Comparison of ENCODE assay signal across 16 cellular contexts in genomic region chr18:69980982-69981804, GRCh38. TPM values are rescaled to one million over a fixed set of nuclear protein-coding genes. Genes with fewer than 3 reads are reported as not detected.
A peak's percentile ranks its signal among the peaks of the same experiment; 100 is the strongest.
DNase-seq lines count a peak whose midpoint lies in the region; ATAC-seq and TF ChIP-seq lines count a peak whose summit lies in the region.
"Had no signal": no experiment of that assay in that cellular context is flagged by ENCODE, and none has a peak within 500 bp of the region (broad histone marks: within the 10 kb centered on the region; RNA-seq: fewer than 3 reads in every experiment).

No MANE protein-coding gene starts in this region.

- H3K4me1 Mint-ChIP-seq in CD8-positive, alpha-beta memory T cell: peaks cover 20 to 34% (median 33%) of the 10 kb centered on the region in 3 donors
- peaks cover 42% of the 10 kb centered on the region for H3K4me1 Mint-ChIP-seq in activated naive CD8-positive, alpha-beta T cell treated with anti-CD3 and anti-CD28 coated beads, Interleukin-2, amount 10 ng/mL, durations not matched to agents 7 days and 5 days

- TF ChIP-seq POLR2A in thyroid gland (IDR thresholded peaks at IDR 0.05): no peak

- H3K27ac ChIP-seq in CD8-positive, alpha-beta memory T cell (ENCODE audit: low read depth, low read length): no peak overlapping the region
- peak overlapping the region in 1 of 3 donors; percentile 7 for H3K27ac ChIP-seq in thyroid gland
- H3K27ac ChIP-seq: BLaER1 treated with 17β-estradiol and CSF1 and Interleukin-3, amounts not matched to agents 10 nM and 100 nM; tibial nerve had no signal

- DNase-seq in CD8-positive, alpha-beta memory T cell: no peak
- no peak for DNase-seq in activated naive CD8-positive, alpha-beta T cell treated with anti-CD3 and anti-CD28 coated beads, Interleukin-2, amount 10 ng/mL, durations not matched to agents 7 days and 5 days
- DNase-seq in T-helper 9 cell (no peak), amygdala (lab: John Stamatoyannopoulos, UW) (no peak), thyroid gland (no peak)
- DNase-seq: activated CD4-positive, CD25-positive, alpha-beta regulatory T cell treated with anti-CD3 and anti-CD28 coated beads, Interleukin-2, amount 50 U/mL, for 72 hours; activated gamma-delta T cell; DND-41; IMR-90; NCI-H1092; NCI-H345; PC-3 had no signal

- WGBS in thyroid gland, 2 donors: 49 to 54% methylated on average over 3 of the region's 3 CpGs

- no peaks in the 10 kb centered on the region for H3K36me3 ChIP-seq in CD8-positive, alpha-beta memory T cell (ENCODE audit: insufficient read depth, low read length)
- H3K36me3 ChIP-seq in thyroid gland: no peaks in the 10 kb centered on the region

- peak; percentile 36 for ATAC-seq in GM18498 (IDR thresholded peaks at IDR 0.05; ENCODE audit: unreplicated experiment)
- ATAC-seq in HG03432 (IDR thresholded peaks at IDR 0.05; ENCODE audit: unreplicated experiment): peak; percentile 30
- peak; percentile 48 for ATAC-seq in activated naive CD8-positive, alpha-beta T cell treated with anti-CD3 and anti-CD28 coated beads, Interleukin-2, amount 10 ng/mL, durations not matched to agents 7 days and 5 days (ENCODE audit: low read depth)
- ATAC-seq: PC-3 had no signal

- no peak for TF ChIP-seq CTCF in thyroid gland (IDR thresholded peaks at IDR 0.05)

- intact Hi-C loops in thyroid gland (cut with DNase I): no loop called here

- CTCF ChIA-PET in CD8-positive, alpha-beta memory T cell (lab: Charles Lee): interaction anchor here (1.7 to 1.8 kb wide), 2 partner anchors 25 to 37 kb away, joined by 3 to 5 read pairs; no protein-coding TSS in a partner anchor

- H3K9me3 ChIP-seq in CD8-positive, alpha-beta memory T cell (ENCODE audit: low read length): no peaks in the 10 kb centered on the region
- H3K9me3 ChIP-seq in thyroid gland: no peaks in the 10 kb centered on the region

- peaks cover 2 to 22% (median 11%) of the 10 kb centered on the region in 3 donors for H3K36me3 Mint-ChIP-seq in CD8-positive, alpha-beta memory T cell
- H3K36me3 Mint-ChIP-seq in activated naive CD8-positive, alpha-beta T cell treated with anti-CD3 and anti-CD28 coated beads, Interleukin-2, amount 10 ng/mL, durations not matched to agents 7 days and 5 days: peaks cover 41% of the 10 kb centered on the region

- no peak overlapping the region for H3K4me3 ChIP-seq in CD8-positive, alpha-beta memory T cell (ENCODE audit: low read length)
- H3K4me3 ChIP-seq in thyroid gland (replicated peaks in 1 of 3): no peak overlapping the region
- H3K4me3 ChIP-seq: BLaER1 treated with 17β-estradiol and CSF1 and Interleukin-3, amounts not matched to agents 10 nM and 100 nM; tibial nerve had no signal

- H3K9me3 Mint-ChIP-seq in CD8-positive, alpha-beta memory T cell: peaks cover 0 to 12% (median 10%) of the 10 kb centered on the region in 5 donors
- peaks cover 15% of the 10 kb centered on the region for H3K9me3 Mint-ChIP-seq in activated naive CD8-positive, alpha-beta T cell treated with anti-CD3 and anti-CD28 coated beads, Interleukin-2, amount 10 ng/mL, durations not matched to agents 7 days and 5 days

- H3K4me1 ChIP-seq in CD8-positive, alpha-beta memory T cell (ENCODE audit: insufficient read depth, low read length): no peaks in the 10 kb centered on the region
- peaks cover 0 to 12% of the 10 kb centered on the region in 2 donors for H3K4me1 ChIP-seq in thyroid gland
- H3K4me1 ChIP-seq: tibial nerve had no signal

- H3K27ac Mint-ChIP-seq in CD8-positive, alpha-beta memory T cell: peak overlapping the region in 6 of 8 donors; percentile 1 to 69 (median 26)
- H3K27ac Mint-ChIP-seq in activated naive CD8-positive, alpha-beta T cell treated with anti-CD3 and anti-CD28 coated beads, Interleukin-2, amount 10 ng/mL, durations not matched to agents 7 days and 5 days: peak overlapping the region; percentile 79

- H3K4me3 Mint-ChIP-seq in CD8-positive, alpha-beta memory T cell: peak overlapping the region in 3 of 7 donors; percentile 13 to 32 (median 13)
- peak overlapping the region; percentile 70 for H3K4me3 Mint-ChIP-seq in activated naive CD8-positive, alpha-beta T cell treated with anti-CD3 and anti-CD28 coated beads, Interleukin-2, amount 10 ng/mL, durations not matched to agents 7 days and 5 days

- POLR2A ChIA-PET in CD8-positive, alpha-beta memory T cell (lab: Charles Lee): no interaction called here
- POLR2A ChIA-PET in activated naive CD8-positive, alpha-beta T cell treated with anti-CD3 and anti-CD28 coated beads, Interleukin-2, amount 10 ng/mL, durations not matched to agents 7 days and 5 days (lab: Charles Lee): interaction anchor here (0.6 to 1.7 kb wide), 4 partner anchors 13 to 46 kb away, joined by 3 to 4 read pairs (median 4); no protein-coding TSS in a partner anchor

- no peaks in the 10 kb centered on the region for H3K27me3 ChIP-seq in CD8-positive, alpha-beta memory T cell (ENCODE audit: insufficient read depth, low read length, poor library complexity, severe bottlenecking)
- no peaks in the 10 kb centered on the region for H3K27me3 ChIP-seq in thyroid gland
- H3K27me3 ChIP-seq: BLaER1 treated with 17β-estradiol and CSF1 and Interleukin-3, amounts not matched to agents 10 nM and 100 nM; tibial nerve had no signal

- no peaks in the 10 kb centered on the region for H3K27me3 Mint-ChIP-seq in CD8-positive, alpha-beta memory T cell
- H3K27me3 Mint-ChIP-seq in activated naive CD8-positive, alpha-beta T cell treated with anti-CD3 and anti-CD28 coated beads, Interleukin-2, amount 10 ng/mL, durations not matched to agents 7 days and 5 days: no peaks in the 10 kb centered on the region

RNA-seq across cellular contexts. Expression of gene CD226, which starts 33.5 kb away (rescaled TPM):
- 100 to 1,000 TPM; 150 to 158 TPM for total RNA-seq in CD8-positive, alpha-beta memory T cell
- 39.2 TPM for polyA plus RNA-seq in CD8-positive, alpha-beta memory T cell
- total RNA-seq in activated naive CD8-positive, alpha-beta T cell treated with anti-CD3 and anti-CD28 coated beads, Interleukin-2, amount 10 ng/mL, durations not matched to agents 7 days and 5 days: 10 to 100 TPM; 46.4 to 50.9 TPM
- 1 to 10 TPM in 3 of 4 donors, under 1 TPM in 1; 0.98 to 5.6 (median 2.5) TPM for total RNA-seq in thyroid gland

Comparison
In these comparisons a context has a peak if more than half of its experiments do, and no peak if none do; other contexts are left out.
1. RNA of gene CD226, which starts 33.5 kb away (total RNA-seq): 150 to 158 TPM in CD8-positive, alpha-beta memory T cell and 46.4 to 50.9 TPM in activated naive CD8-positive, alpha-beta T cell treated with anti-CD3 and anti-CD28 coated beads, Interleukin-2, amount 10 ng/mL, durations not matched to agents 7 days and 5 days; 0.98 to 5.6 TPM in thyroid gland; every median in the first group is over 4 times any median in the second.
2. Peak in every context shown above with its lines, with median percentiles within 50 percentile points of each other: ATAC-seq.